In the genomic region with DNA sequence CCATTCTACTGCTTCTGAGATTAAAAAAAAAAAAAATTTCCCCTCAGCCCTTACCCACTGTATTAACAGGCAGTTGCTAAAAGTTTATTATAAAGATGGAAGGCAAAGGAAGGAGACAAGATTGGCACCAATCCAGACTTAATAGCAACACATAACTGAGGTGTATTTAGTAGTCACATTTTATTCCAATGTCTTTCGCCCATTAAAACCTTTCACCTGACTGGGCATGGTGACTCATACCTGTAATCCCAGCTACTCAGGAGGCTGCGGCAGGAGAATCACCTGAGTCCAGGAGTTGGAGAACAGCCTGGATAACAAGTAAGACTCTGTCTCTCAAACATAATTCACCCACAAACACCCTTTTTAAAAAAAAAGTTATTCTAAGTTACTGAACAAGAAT, we compare ENCODE assay signal across 18 cellular contexts. TPM values are rescaled to one million over a fixed set of nuclear protein-coding genes. Genes with fewer than 3 reads are reported as not detected.
DNase-seq lines count a peak whose midpoint lies in the region; FAIRE-seq and TF ChIP-seq lines count a peak whose summit lies in the region.
"Had no signal": no experiment of that assay in that cellular context is flagged by ENCODE, and none has a peak within 500 bp of the region (broad histone marks: within the 10 kb centered on the region; RNA-seq: fewer than 3 reads in every experiment).

No MANE protein-coding gene starts in this region.

- no peak overlapping the region for H3K4me3 Mint-ChIP-seq in MCF 10A (ENCODE audit: unreplicated experiment)
- H3K4me3 Mint-ChIP-seq: H9, T-helper 17 cell had no signal

- TF ChIP-seq POLR2A in breast epithelium (IDR thresholded peaks at IDR 0.05) = no peak

- H3K9me3 Mint-ChIP-seq in MCF 10A (ENCODE audit: unreplicated experiment) = no peaks in the 10 kb centered on the region
- H3K9me3 Mint-ChIP-seq: CD4-positive, CD25-positive, alpha-beta regulatory T cell; H9 had no signal

- H3K27me3 ChIP-seq in breast epithelium (no peaks in the 10 kb centered on the region), small intestine (ENCODE audit: control insufficient read depth in 2 of 2, insufficient read depth in 2 of 2, low read length in 2 of 2) (no peaks in the 10 kb centered on the region)

- H3K27ac ChIP-seq in breast epithelium = no peak overlapping the region
- no peak overlapping the region for H3K27ac ChIP-seq in small intestine (ENCODE audit: low read depth in 1 of 2, low read length in 1 of 2)

- peaks cover 10% of the 10 kb centered on the region for H3K4me1 Mint-ChIP-seq in MCF 10A (ENCODE audit: insufficient read depth, unreplicated experiment)

- BruUV-seq in MCF 10A (replicated peaks; lab: Mats Ljungman, UMichigan) = no TSS peak

- H3K36me3 ChIP-seq in breast epithelium (no peaks in the 10 kb centered on the region), small intestine (ENCODE audit: control insufficient read depth in 2 of 2, insufficient read depth in 2 of 2, low read length in 2 of 2) (no peaks in the 10 kb centered on the region)

- TF ChIP-seq CTCF in MCF 10A (IDR thresholded peaks at IDR 0.05; ENCODE audit: unreplicated experiment) (no peak), breast epithelium (IDR thresholded peaks at IDR 0.05) (no peak), epithelial cell of esophagus (IDR thresholded peaks at IDR 0.05; ENCODE audit: insufficient read depth, low read depth, low read length, missing control alignments) (no peak)

- H3K36me3 Mint-ChIP-seq in MCF 10A (ENCODE audit: insufficient read depth, unreplicated experiment) = no peaks in the 10 kb centered on the region

- 26 to 65% (median 53%) methylated on average over 2 of the region's 2 CpGs for WGBS in small intestine, 3 donors

- CTCF ChIA-PET in MCF 10A (lab: Yijun Ruan, JAX) = no interaction called here

- POLR2A ChIA-PET in MCF 10A (lab: Yijun Ruan, JAX) = interaction anchor here (0.7 kb wide), 1 partner anchor 63 kb away, joined by 3 read pairs; no protein-coding TSS in a partner anchor

- H3K27ac Mint-ChIP-seq in MCF 10A (ENCODE audit: low read depth, unreplicated experiment) = peak overlapping the region; percentile 42
- H3K27ac Mint-ChIP-seq: T-helper 17 cell had no signal

- no peaks in the 10 kb centered on the region for H3K27me3 Mint-ChIP-seq in MCF 10A (ENCODE audit: insufficient read depth, unreplicated experiment)
- H3K27me3 Mint-ChIP-seq: CD4-positive, CD25-positive, alpha-beta regulatory T cell; T-helper 17 cell had no signal

- H3K4me1 ChIP-seq in breast epithelium (no peaks in the 10 kb centered on the region), small intestine (ENCODE audit: control insufficient read depth in 2 of 2, insufficient read depth in 1 of 2, low read depth in 1 of 2, low read length in 1 of 2) (peaks cover 0 to 2% of the 10 kb centered on the region in 2 donors)

- H3K9me3 ChIP-seq in breast epithelium (no peaks in the 10 kb centered on the region), small intestine (ENCODE audit: control insufficient read depth, low read depth) (no peaks in the 10 kb centered on the region)
- H3K9me3 ChIP-seq: SK-N-SH had no signal

- H3K4me3 ChIP-seq in breast epithelium (no peak overlapping the region), epithelial cell of esophagus (ENCODE audit: low read length) (no peak overlapping the region), small intestine (ENCODE audit: low read depth in 1 of 2, low read length in 2 of 2) (no peak overlapping the region)

- intact Hi-C loops in MCF 10A (cut with micrococcal nuclease) = no loop called here
- intact Hi-C loops in breast epithelium (cut with DNase I; ENCODE audit: low total_unique reads) = no loop called here

- DNase-seq in MCF 10A (ENCODE audit: unreplicated experiment) (peak; percentile 70), breast epithelium (ENCODE audit: low spot score in 2 of 2) (no peak), NCI-H69 (lab: John Stamatoyannopoulos, UW) (peak; percentile 65), epithelial cell of esophagus (ENCODE audit: low read depth) (peak; percentile 79), small intestine (peak; percentile 80), SKM-1 (lab: John Stamatoyannopoulos, UW; ENCODE audit: unreplicated experiment) (no peak), dedifferentiated amniotic fluid mesenchymal stem cell (ENCODE audit: extremely low spot score) (no peak)
- no peak for DNase-seq in stimulated activated CD4-positive, alpha-beta T cell treated with anti-CD3 and anti-CD28 coated beads, Interleukin-15, amount 100 ng/mL, for 24 hours
- DNase-seq: AML-193; CD4-positive, CD25-positive, alpha-beta regulatory T cell; H9; NCI-H2029; NCI-H345; NCI-H526 treated with DMSO at 0.1 percent for 48 hours; SK-N-SH; T-helper 17 cell had no signal

- FAIRE-seq in small intestine (lab: Jason Lieb, UNC) = no peak
- FAIRE-seq: D721Med, HTR-8/SVneo had no signal

RNA-seq across cellular contexts. Expression of gene ACAP2, which starts 4.4 kb away (rescaled TPM):
- total RNA-seq in MCF 10A (2022) = 53.2 and 64.3 TPM in 2 replicates
- total RNA-seq in breast epithelium = 10 to 100 TPM; 60.0 to 87.1 (median 63.0) TPM
- polyA plus RNA-seq in small intestine = 10 to 100 TPM in 1 of 3 donors, 1 to 10 TPM in 2; 9.2 to 10.8 (median 9.7) TPM

Comparison
In these comparisons a context has a peak if more than half of its experiments do, and no peak if none do; other contexts are left out.
1. DNase-seq: peak in MCF 10A (single experiment), NCI-H69 (single experiment), epithelial cell of esophagus (single experiment) and small intestine (single experiment); none in breast epithelium (0 of 2), SKM-1 (single experiment), stimulated activated CD4-positive, alpha-beta T cell treated with anti-CD3 and anti-CD28 coated beads, Interleukin-15, amount 100 ng/mL, for 24 hours (single experiment) and dedifferentiated amniotic fluid mesenchymal stem cell (single experiment).